10 cellular contexts compared by ENCODE assay signal in the genomic region with DNA sequence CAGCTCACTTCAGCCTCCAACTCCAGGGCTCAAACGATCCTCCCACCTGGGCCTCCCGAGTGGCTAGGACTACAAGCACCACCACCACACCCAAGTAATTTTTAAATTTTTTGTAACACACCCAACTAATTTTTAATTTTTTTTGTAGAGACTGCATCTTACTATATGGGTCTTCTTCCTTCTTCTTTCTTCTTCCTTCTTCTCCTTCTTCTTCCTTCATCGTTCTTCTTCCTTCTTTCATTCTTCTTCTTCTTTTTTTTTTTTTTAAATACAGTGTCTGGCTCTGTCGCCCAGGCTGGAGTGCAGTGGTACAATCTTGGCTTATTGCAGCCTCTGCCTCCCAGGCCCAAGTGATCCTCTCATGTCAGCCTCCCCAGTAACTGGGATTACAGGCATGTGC. TPM values are rescaled to one million over a fixed set of nuclear protein-coding genes. Genes with fewer than 3 reads are reported as not detected.
DNase-seq lines count a peak whose midpoint lies in the region; ATAC-seq and TF ChIP-seq lines count a peak whose summit lies in the region.
"Had no signal": no experiment of that assay in that cellular context is flagged by ENCODE, and none has a peak within 500 bp of the region (broad histone marks: within the 10 kb centered on the region; RNA-seq: fewer than 3 reads in every experiment).

No MANE protein-coding gene starts in this region.

- peaks cover 3% of the 10 kb centered on the region for H3K36me3 Mint-ChIP-seq in neural crest cell (ENCODE audit: low read depth)

- H3F3A ChIP-seq in MM.1S (ENCODE audit: insufficient read depth, low read length): peaks cover 13% of the 10 kb centered on the region

- H3K4me2 ChIP-seq in BLaER1 treated with 17β-estradiol and CSF1 and Interleukin-3, amounts not matched to agents 10 nM and 100 nM: peak overlapping the region; percentile 75 to 99 (median 91)
- H3K4me2 ChIP-seq in MM.1S (ENCODE audit: low read depth, low read length): peak overlapping the region; percentile 98; the same call in 1 of the 2 replicates

- no peak for DNase-seq in MM.1S
- DNase-seq in coronary artery (ENCODE audit: low spot score): no peak
- DNase-seq in neural crest cell (ENCODE audit: low read depth, low spot score): no peak
- DNase-seq in activated gamma-delta T cell treated with Interleukin-2 at 50 U/mL for 16 hours: no peak
- no peak for DNase-seq in NCI-H2107 (lab: John Stamatoyannopoulos, UW)
- DNase-seq in SW480 (ENCODE audit: low spot score): no peak
- DNase-seq: EL, NCI-H2029 treated with DMSO at 0.1 percent for 48 hours had no signal

- no peaks in the 10 kb centered on the region for H3K27me3 Mint-ChIP-seq in neural crest cell (ENCODE audit: low read depth)

- peaks cover 29% of the 10 kb centered on the region for H3K4me1 Mint-ChIP-seq in neural crest cell

- peak overlapping the region; percentile 89 for H3K4me3 Mint-ChIP-seq in neural crest cell

- H3K9ac ChIP-seq in BLaER1 treated with 17β-estradiol and CSF1 and Interleukin-3, amounts not matched to agents 10 nM and 100 nM: peak overlapping the region in 9 of 11 experiments; percentile 79 to 91 (median 87); a peak in 16 of 22 replicates
- H3K9ac ChIP-seq in MM.1S (ENCODE audit: low read length): peak overlapping the region; percentile 88; the same call in 1 of the 2 replicates

- H3K4me3 ChIP-seq in BLaER1 treated with 17β-estradiol and CSF1 and Interleukin-3, amounts not matched to agents 10 nM and 100 nM: peak overlapping the region; percentile 69 to 86 (median 74); a peak in 16 of 20 replicates
- peak overlapping the region; percentile 89; the same call in 1 of the 2 replicates for H3K4me3 ChIP-seq in MM.1S (ENCODE audit: low read length)
- H3K4me3 ChIP-seq in coronary artery: peak overlapping the region; percentile 96

- peaks cover 0 to 16% (median 0%) of the 10 kb centered on the region in 11 experiments; a peak in 5 of 22 replicates for H3K36me3 ChIP-seq in BLaER1 treated with 17β-estradiol and CSF1 and Interleukin-3, amounts not matched to agents 10 nM and 100 nM
- H3K36me3 ChIP-seq in MM.1S (replicated peaks; ENCODE audit: insufficient read depth, low read length): no peaks in the 10 kb centered on the region

- no peaks in the 10 kb centered on the region for H3K27me3 ChIP-seq in BLaER1 treated with 17β-estradiol and CSF1 and Interleukin-3, amounts not matched to agents 10 nM and 100 nM
- H3K27me3 ChIP-seq in MM.1S (replicated peaks; ENCODE audit: insufficient read depth, low read length): no peaks in the 10 kb centered on the region

- H3K27ac Mint-ChIP-seq in neural crest cell (ENCODE audit: unreplicated experiment): peak overlapping the region; percentile 92

- TF ChIP-seq CTCF in MM.1S (IDR thresholded peaks at IDR 0.05; ENCODE audit: low read length): no peak
- TF ChIP-seq CTCF in coronary artery (IDR thresholded peaks at IDR 0.05): no peak
- TF ChIP-seq CTCF in neural crest cell (conservative IDR thresholded peaks at IDR 0.05): no peak

- no peaks in the 10 kb centered on the region for H3K9me2 ChIP-seq in MM.1S (replicated peaks; ENCODE audit: insufficient read depth, low read length)

- no peaks in the 10 kb centered on the region for H3K9me3 Mint-ChIP-seq in neural crest cell

- H3K79me2 ChIP-seq in MM.1S (ENCODE audit: low read length): peaks cover 21% of the 10 kb centered on the region

- H4K20me1 ChIP-seq in BLaER1 treated with 17β-estradiol and CSF1 and Interleukin-3, amounts not matched to agents 10 nM and 100 nM: peaks cover 0 to 22% (median 0%) of the 10 kb centered on the region in 11 experiments; a peak in 2 of 22 replicates
- H4K20me1 ChIP-seq in MM.1S (ENCODE audit: insufficient read depth, low read length): no peaks in the 10 kb centered on the region

- peak overlapping the region; percentile 84 for H2AFZ ChIP-seq in MM.1S (ENCODE audit: low read length)

- H3K27ac ChIP-seq in BLaER1 treated with 17β-estradiol and CSF1 and Interleukin-3, amounts not matched to agents 10 nM and 100 nM: peak overlapping the region; percentile 81 to 93 (median 89); a peak in 21 of 22 replicates
- H3K27ac ChIP-seq in MM.1S (ENCODE audit: low read length): peak overlapping the region; percentile 90; the same call in 1 of the 2 replicates
- H3K27ac ChIP-seq in coronary artery: peak overlapping the region; percentile 98 to 99

- ATAC-seq in HG03196 (IDR thresholded peaks at IDR 0.05; ENCODE audit: unreplicated experiment): no peak

- H3K9me3 ChIP-seq in BLaER1 treated with 17β-estradiol and CSF1 and Interleukin-3, amounts not matched to agents 10 nM and 100 nM (replicated peaks in 1 of 11): no peaks in the 10 kb centered on the region
- no peaks in the 10 kb centered on the region for H3K9me3 ChIP-seq in MM.1S (replicated peaks; ENCODE audit: insufficient read depth, low read length)

- H3K4me1 ChIP-seq in BLaER1 treated with 17β-estradiol and CSF1 and Interleukin-3, amounts not matched to agents 10 nM and 100 nM: peaks cover 20 to 64% (median 29%) of the 10 kb centered on the region in 10 experiments
- 0 out of 2 replicates have a peak, but pooled peaks cover 7% of the 10 kb centered on the region for H3K4me1 ChIP-seq in MM.1S (ENCODE audit: low read length)

RNA-seq across cellular contexts. Expression of gene CREBL2, which starts 1.0 kb away (rescaled TPM):
- 11.4 and 13.2 TPM in 2 replicates for total RNA-seq in neural crest cell

RNA-seq across cellular contexts. Expression of gene DUSP16, which starts 48.0 kb away (rescaled TPM):
- total RNA-seq in neural crest cell: 30.8 and 32.0 TPM in 2 replicates
